ENCODE assay signal across 11 cellular contexts in genomic region chr22:36367066-36367465, GRCh38. TPM values are rescaled to one million over a fixed set of nuclear protein-coding genes. Genes with fewer than 3 reads are reported as not detected.
DNase-seq lines count a peak whose midpoint lies in the region; ATAC-seq and TF ChIP-seq lines count a peak whose summit lies in the region.
"Had no signal": no experiment of that assay in that cellular context is flagged by ENCODE, and none has a peak within 500 bp of the region (broad histone marks: within the 10 kb centered on the region; RNA-seq: fewer than 3 reads in every experiment).

No MANE protein-coding gene starts in this region.

- H3K4me1 Mint-ChIP-seq in stimulated activated effector memory CD8-positive, alpha-beta T cell treated with anti-CD3 and anti-CD28 coated beads, Interleukin-12 subunit alpha, Interleukin-12 subunit beta, amount 100 ng/mL, for 72 hours: peaks cover 100% of the 10 kb centered on the region

- no peak overlapping the region; the same call in 1 of the 2 replicates for H3K9ac ChIP-seq in HUES64 (ENCODE audit: low read depth, low read length)
- H3K9ac ChIP-seq: KMS-11 had no signal

- H3K4me1 ChIP-seq in HUES64 (ENCODE audit: insufficient read depth, low read length): peaks cover 76% of the 10 kb centered on the region
- H3K4me1 ChIP-seq in left lung: peaks cover 93 to 100% of the 10 kb centered on the region in 2 donors

- no peaks in the 10 kb centered on the region for H3K9me3 Mint-ChIP-seq in stimulated activated effector memory CD8-positive, alpha-beta T cell treated with anti-CD3 and anti-CD28 coated beads, Interleukin-12 subunit alpha, Interleukin-12 subunit beta, amount 100 ng/mL, for 72 hours

- H3K9me3 ChIP-seq in HUES64 (ENCODE audit: insufficient read depth, low read depth, low read length): no peaks in the 10 kb centered on the region
- no peaks in the 10 kb centered on the region for H3K9me3 ChIP-seq in left lung

- H3K36me3 Mint-ChIP-seq in stimulated activated effector memory CD8-positive, alpha-beta T cell treated with anti-CD3 and anti-CD28 coated beads, Interleukin-12 subunit alpha, Interleukin-12 subunit beta, amount 100 ng/mL, for 72 hours: peaks cover 98% of the 10 kb centered on the region

- DNase-seq in left lung: no peak
- DNase-seq in stimulated activated effector memory CD8-positive, alpha-beta T cell treated with anti-CD3 and anti-CD28 coated beads, Interleukin-12 subunit alpha, Interleukin-12 subunit beta, amount 100 ng/mL, for 72 hours (ENCODE audit: low spot score in 2 of 2): no peak
- DNase-seq in COLO668 (lab: John Stamatoyannopoulos, UW; ENCODE audit: unreplicated experiment): no peak
- no peak for DNase-seq in OCI-M2 (lab: John Stamatoyannopoulos, UW; ENCODE audit: unreplicated experiment)
- DNase-seq: activated CD8-positive, alpha-beta memory T cell treated with anti-CD3 and anti-CD28 coated beads, Interleukin-2, amount 50 U/mL, for 48 hours had no signal

- intact Hi-C loops in left lung (cut with DNase I): no loop called here

- peak overlapping the region; percentile 92 for H3K27ac Mint-ChIP-seq in stimulated activated effector memory CD8-positive, alpha-beta T cell treated with anti-CD3 and anti-CD28 coated beads, Interleukin-12 subunit alpha, Interleukin-12 subunit beta, amount 100 ng/mL, for 72 hours

- H3K27ac ChIP-seq in HUES64 (ENCODE audit: low read depth, low read length): peak overlapping the region; percentile 93; the same call in 1 of the 2 replicates
- H3K27ac ChIP-seq in adipose tissue (ENCODE audit: low read depth, low read length): peak overlapping the region; percentile 2
- H3K27ac ChIP-seq in left lung: peak overlapping the region; percentile 87 to 99
- H3K27ac ChIP-seq: KMS-11 had no signal

- no peak for ATAC-seq in left lung
- ATAC-seq in stimulated activated effector memory CD8-positive, alpha-beta T cell treated with anti-CD3 and anti-CD28 coated beads, Interleukin-12 subunit alpha, Interleukin-12 subunit beta, amount 100 ng/mL, for 72 hours: no peak
- ATAC-seq in GM21447 (IDR thresholded peaks at IDR 0.05; ENCODE audit: unreplicated experiment): no peak
- no peak for ATAC-seq in GM21367 (IDR thresholded peaks at IDR 0.05; ENCODE audit: unreplicated experiment)
- ATAC-seq: HCT116 had no signal

- no peak for TF ChIP-seq CTCF in left lung (IDR thresholded peaks at IDR 0.05)

- H3K27me3 ChIP-seq in HUES64 (ENCODE audit: insufficient read depth, low read length): no peaks in the 10 kb centered on the region
- no peaks in the 10 kb centered on the region for H3K27me3 ChIP-seq in left lung

- peak overlapping the region; percentile 99 for H3K4me3 Mint-ChIP-seq in stimulated activated effector memory CD8-positive, alpha-beta T cell treated with anti-CD3 and anti-CD28 coated beads, Interleukin-12 subunit alpha, Interleukin-12 subunit beta, amount 100 ng/mL, for 72 hours

- WGBS in HUES64: 94% methylated on average over 11 of the region's 11 CpGs
- WGBS in adipose tissue, 3 donors: 57 to 67% (median 63%) methylated on average over 11 of the region's 11 CpGs

- H3K4me3 ChIP-seq in HUES64 (ENCODE audit: low read length) (no peak overlapping the region), left lung (no peak overlapping the region)

- H3K36me3 ChIP-seq in HUES64 (ENCODE audit: insufficient read depth, low read length): peaks cover 13% of the 10 kb centered on the region; the same call in 1 of the 2 replicates
- H3K36me3 ChIP-seq in left lung: peaks cover 0 to 12% of the 10 kb centered on the region in 2 donors

RNA-seq across cellular contexts. Expression of gene MYH9, which starts 20.7 kb away (rescaled TPM):
- polyA plus RNA-seq in HUES64 (2013, experiment 1 of 2): 117 TPM
- 121 TPM for polyA plus RNA-seq in HUES64 (2013, experiment 2 of 2)
- polyA plus RNA-seq in adipose tissue: 100 to 1,000 TPM; 159 to 240 (median 161) TPM
- 100 to 1,000 TPM; 754 to 761 TPM for total RNA-seq in left lung

Comparison
In these comparisons a context has a peak if more than half of its experiments do, and no peak if none do; other contexts are left out.
1. H3K27ac ChIP-seq: peak in every context shown above with its lines; median percentile 93 in HUES64; 93 in left lung; 2 in adipose tissue.